In the genomic region with DNA sequence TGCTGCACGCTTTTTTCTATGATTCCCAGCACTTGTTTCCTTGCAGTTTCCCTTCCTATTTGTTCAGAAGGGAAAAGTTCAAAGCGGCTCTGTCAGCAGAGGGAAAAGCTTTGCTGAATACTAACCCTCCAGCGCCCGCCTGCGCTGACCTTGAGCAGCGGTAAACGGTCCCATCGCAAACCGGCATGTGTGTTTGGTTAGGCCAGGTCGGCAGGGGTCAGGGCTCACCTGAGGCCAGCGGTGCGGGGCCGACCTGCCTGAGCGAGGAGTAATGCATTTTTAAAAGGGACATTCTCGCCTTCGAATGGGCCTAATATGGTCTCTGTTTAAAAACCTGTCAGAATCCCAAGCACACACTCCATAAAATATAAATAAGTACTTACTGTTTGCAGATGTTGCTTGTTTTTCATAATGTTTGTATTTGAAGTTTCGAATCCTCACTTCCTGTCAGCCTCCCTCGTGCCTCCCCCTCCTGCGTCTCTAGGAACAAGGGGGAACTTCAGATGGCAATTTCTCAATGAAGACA, we compare ENCODE assay signal across 1 cellular context.
TF ChIP-seq lines count a peak whose summit lies in the region.

No MANE protein-coding gene starts in this region.

TF ChIP-seq in HepG2, 621 proteins besides CTCF, POLR2A, EP300 and RAD21 (continued from another document and continues in another):
- TF ChIP-seq, protein P1, sequence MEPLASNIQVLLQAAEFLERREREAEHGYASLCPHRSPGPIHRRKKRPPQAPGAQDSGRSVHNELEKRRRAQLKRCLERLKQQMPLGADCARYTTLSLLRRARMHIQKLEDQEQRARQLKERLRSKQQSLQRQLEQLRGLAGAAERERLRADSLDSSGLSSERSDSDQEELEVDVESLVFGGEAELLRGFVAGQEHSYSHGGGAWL (CRISPR knock-in tag; IDR thresholded peaks at IDR 0.05): peak; percentile 15; the same call in 1 of the 2 replicates
- TF ChIP-seq, protein P2, sequence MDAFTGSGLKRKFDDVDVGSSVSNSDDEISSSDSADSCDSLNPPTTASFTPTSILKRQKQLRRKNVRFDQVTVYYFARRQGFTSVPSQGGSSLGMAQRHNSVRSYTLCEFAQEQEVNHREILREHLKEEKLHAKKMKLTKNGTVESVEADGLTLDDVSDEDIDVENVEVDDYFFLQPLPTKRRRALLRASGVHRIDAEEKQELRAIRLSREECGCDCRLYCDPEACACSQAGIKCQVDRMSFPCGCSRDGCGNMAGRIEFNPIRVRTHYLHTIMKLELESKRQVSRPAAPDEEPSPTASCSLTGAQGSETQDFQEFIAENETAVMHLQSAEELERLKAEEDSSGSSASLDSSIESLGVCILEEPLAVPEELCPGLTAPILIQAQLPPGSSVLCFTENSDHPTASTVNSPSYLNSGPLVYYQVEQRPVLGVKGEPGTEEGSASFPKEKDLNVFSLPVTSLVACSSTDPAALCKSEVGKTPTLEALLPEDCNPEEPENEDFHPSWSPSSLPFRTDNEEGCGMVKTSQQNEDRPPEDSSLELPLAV (CRISPR knock-in tag; conservative IDR thresholded peaks at IDR 0.05; ENCODE audit: low read depth): no peak
- TF ChIP-seq, protein P3, sequence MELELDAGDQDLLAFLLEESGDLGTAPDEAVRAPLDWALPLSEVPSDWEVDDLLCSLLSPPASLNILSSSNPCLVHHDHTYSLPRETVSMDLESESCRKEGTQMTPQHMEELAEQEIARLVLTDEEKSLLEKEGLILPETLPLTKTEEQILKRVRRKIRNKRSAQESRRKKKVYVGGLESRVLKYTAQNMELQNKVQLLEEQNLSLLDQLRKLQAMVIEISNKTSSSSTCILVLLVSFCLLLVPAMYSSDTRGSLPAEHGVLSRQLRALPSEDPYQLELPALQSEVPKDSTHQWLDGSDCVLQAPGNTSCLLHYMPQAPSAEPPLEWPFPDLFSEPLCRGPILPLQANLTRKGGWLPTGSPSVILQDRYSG (CRISPR knock-in tag; IDR thresholded peaks at IDR 0.05): peak; percentile 85; the same call in 1 of the 2 replicates
- TF ChIP-seq ZNF367 (CRISPR knock-in tag; IDR thresholded peaks at IDR 0.05; ENCODE audit: borderline replicate concordance) (no peak; the same call in 1 of the 2 replicates), KDM5A (IDR thresholded peaks at IDR 0.05; ENCODE audit: borderline replicate concordance, low read length) (no peak; the same call in 1 of the 2 replicates), ZBTB21 (CRISPR knock-in tag; IDR thresholded peaks at IDR 0.05) (peak; percentile 32; the same call in 1 of the 2 replicates), REXO4 (CRISPR knock-in tag; IDR thresholded peaks at IDR 0.05; ENCODE audit: borderline replicate concordance) (no peak; the same call in 1 of the 2 replicates), RFX5 (IDR thresholded peaks at IDR 0.05; ENCODE audit: low read depth, low read length) (peak; percentile 62; the same call in 1 of the 2 replicates), PLRG1 (conservative IDR thresholded peaks at IDR 0.05) (no peak), SP1 (IDR thresholded peaks at IDR 0.05) (no peak), SP1 (CRISPR knock-in tag; IDR thresholded peaks at IDR 0.05) (peak; percentile 61), ZNF329 (CRISPR knock-in tag; IDR thresholded peaks at IDR 0.05; ENCODE audit: low read depth) (peak; percentile 59; the same call in 1 of the 2 replicates), XRCC5 (optimal IDR thresholded peaks at IDR 0.05; ENCODE audit: low read length) (peak; percentile 86), ZNF44 (CRISPR knock-in tag; IDR thresholded peaks at IDR 0.05) (no peak), FOXJ3 (CRISPR knock-in tag; IDR thresholded peaks at IDR 0.05; ENCODE audit: borderline replicate concordance) (peak; percentile 91), SYNCRIP (IDR thresholded peaks at IDR 0.05; ENCODE audit: insufficient read depth, low read depth, low read length) (no peak), DNMT1 (CRISPR knock-in tag; IDR thresholded peaks at IDR 0.05) (peak; percentile 72; the same call in 1 of the 2 replicates), ZBTB3 (CRISPR knock-in tag; IDR thresholded peaks at IDR 0.05; ENCODE audit: borderline replicate concordance, low read depth) (0 out of 2 replicates have a peak, but pooled peaks have one; percentile 19)
- TF ChIP-seq, protein P4, sequence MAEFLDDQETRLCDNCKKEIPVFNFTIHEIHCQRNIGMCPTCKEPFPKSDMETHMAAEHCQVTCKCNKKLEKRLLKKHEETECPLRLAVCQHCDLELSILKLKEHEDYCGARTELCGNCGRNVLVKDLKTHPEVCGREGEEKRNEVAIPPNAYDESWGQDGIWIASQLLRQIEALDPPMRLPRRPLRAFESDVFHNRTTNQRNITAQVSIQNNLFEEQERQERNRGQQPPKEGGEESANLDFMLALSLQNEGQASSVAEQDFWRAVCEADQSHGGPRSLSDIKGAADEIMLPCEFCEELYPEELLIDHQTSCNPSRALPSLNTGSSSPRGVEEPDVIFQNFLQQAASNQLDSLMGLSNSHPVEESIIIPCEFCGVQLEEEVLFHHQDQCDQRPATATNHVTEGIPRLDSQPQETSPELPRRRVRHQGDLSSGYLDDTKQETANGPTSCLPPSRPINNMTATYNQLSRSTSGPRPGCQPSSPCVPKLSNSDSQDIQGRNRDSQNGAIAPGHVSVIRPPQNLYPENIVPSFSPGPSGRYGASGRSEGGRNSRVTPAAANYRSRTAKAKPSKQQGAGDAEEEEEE (CRISPR knock-in tag; IDR thresholded peaks at IDR 0.05; ENCODE audit: borderline replicate concordance): no peak
- TF ChIP-seq, protein P5, sequence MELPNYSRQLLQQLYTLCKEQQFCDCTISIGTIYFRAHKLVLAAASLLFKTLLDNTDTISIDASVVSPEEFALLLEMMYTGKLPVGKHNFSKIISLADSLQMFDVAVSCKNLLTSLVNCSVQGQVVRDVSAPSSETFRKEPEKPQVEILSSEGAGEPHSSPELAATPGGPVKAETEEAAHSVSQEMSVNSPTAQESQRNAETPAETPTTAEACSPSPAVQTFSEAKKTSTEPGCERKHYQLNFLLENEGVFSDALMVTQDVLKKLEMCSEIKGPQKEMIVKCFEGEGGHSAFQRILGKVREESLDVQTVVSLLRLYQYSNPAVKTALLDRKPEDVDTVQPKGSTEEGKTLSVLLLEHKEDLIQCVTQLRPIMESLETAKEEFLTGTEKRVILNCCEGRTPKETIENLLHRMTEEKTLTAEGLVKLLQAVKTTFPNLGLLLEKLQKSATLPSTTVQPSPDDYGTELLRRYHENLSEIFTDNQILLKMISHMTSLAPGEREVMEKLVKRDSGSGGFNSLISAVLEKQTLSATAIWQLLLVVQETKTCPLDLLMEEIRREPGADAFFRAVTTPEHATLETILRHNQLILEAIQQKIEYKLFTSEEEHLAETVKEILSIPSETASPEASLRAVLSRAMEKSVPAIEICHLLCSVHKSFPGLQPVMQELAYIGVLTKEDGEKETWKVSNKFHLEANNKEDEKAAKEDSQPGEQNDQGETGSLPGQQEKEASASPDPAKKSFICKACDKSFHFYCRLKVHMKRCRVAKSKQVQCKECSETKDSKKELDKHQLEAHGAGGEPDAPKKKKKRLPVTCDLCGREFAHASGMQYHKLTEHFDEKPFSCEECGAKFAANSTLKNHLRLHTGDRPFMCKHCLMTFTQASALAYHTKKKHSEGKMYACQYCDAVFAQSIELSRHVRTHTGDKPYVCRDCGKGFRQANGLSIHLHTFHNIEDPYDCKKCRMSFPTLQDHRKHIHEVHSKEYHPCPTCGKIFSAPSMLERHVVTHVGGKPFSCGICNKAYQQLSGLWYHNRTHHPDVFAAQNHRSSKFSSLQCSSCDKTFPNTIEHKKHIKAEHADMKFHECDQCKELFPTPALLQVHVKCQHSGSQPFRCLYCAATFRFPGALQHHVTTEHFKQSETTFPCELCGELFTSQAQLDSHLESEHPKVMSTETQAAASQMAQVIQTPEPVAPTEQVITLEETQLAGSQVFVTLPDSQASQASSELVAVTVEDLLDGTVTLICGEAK (IDR thresholded peaks at IDR 0.05): no peak
- TF ChIP-seq, protein P5 (CRISPR knock-in tag; IDR thresholded peaks at IDR 0.05): peak; percentile 94
- TF ChIP-seq, protein P6, sequence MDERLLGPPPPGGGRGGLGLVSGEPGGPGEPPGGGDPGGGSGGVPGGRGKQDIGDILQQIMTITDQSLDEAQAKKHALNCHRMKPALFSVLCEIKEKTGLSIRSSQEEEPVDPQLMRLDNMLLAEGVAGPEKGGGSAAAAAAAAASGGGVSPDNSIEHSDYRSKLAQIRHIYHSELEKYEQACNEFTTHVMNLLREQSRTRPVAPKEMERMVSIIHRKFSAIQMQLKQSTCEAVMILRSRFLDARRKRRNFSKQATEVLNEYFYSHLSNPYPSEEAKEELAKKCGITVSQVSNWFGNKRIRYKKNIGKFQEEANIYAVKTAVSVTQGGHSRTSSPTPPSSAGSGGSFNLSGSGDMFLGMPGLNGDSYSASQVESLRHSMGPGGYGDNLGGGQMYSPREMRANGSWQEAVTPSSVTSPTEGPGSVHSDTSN (CRISPR knock-in tag; IDR thresholded peaks at IDR 0.05): 0 out of 2 replicates have a peak, but pooled peaks have one; percentile 12
- TF ChIP-seq, protein P7, sequence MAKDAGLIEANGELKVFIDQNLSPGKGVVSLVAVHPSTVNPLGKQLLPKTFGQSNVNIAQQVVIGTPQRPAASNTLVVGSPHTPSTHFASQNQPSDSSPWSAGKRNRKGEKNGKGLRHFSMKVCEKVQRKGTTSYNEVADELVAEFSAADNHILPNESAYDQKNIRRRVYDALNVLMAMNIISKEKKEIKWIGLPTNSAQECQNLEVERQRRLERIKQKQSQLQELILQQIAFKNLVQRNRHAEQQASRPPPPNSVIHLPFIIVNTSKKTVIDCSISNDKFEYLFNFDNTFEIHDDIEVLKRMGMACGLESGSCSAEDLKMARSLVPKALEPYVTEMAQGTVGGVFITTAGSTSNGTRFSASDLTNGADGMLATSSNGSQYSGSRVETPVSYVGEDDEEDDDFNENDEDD (CRISPR knock-in tag; IDR thresholded peaks at IDR 0.05; ENCODE audit: borderline replicate concordance): peak; percentile 84; the same call in 1 of the 2 replicates
- TF ChIP-seq, protein P8, sequence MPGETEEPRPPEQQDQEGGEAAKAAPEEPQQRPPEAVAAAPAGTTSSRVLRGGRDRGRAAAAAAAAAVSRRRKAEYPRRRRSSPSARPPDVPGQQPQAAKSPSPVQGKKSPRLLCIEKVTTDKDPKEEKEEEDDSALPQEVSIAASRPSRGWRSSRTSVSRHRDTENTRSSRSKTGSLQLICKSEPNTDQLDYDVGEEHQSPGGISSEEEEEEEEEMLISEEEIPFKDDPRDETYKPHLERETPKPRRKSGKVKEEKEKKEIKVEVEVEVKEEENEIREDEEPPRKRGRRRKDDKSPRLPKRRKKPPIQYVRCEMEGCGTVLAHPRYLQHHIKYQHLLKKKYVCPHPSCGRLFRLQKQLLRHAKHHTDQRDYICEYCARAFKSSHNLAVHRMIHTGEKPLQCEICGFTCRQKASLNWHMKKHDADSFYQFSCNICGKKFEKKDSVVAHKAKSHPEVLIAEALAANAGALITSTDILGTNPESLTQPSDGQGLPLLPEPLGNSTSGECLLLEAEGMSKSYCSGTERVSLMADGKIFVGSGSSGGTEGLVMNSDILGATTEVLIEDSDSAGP (CRISPR knock-in tag; IDR thresholded peaks at IDR 0.05; ENCODE audit: borderline replicate concordance): peak; percentile 97
